In the genomic region with DNA sequence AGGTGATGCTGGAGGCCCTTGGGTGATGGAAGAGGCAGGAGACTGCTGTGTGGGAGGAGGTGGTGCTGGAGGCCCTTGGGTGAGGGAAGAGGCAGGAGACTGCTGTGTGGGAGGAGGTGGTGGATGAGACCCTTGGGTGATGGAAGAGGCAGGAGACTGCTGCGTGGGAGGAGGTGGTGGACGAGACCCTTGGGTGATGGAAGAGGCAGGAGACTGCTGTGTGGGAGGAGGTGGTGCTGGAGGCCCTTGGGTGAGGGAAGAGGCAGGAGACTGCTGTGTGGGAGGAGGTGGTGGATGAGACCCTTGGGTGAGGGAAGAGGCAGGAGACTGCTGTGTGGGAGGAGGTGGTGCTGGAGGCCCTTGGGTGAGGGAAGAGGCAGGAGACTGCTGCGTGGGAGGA, we compare ENCODE assay signal across 8 cellular contexts.
DNase-seq lines count a peak whose midpoint lies in the region; ATAC-seq and TF ChIP-seq lines count a peak whose summit lies in the region.
"Not testable (repeated sequence)": the region's sequence is repeated elsewhere in the genome, so short reads cannot be mapped to it uniquely, and the experiment has no call there.

No MANE protein-coding gene starts in this region.

- not testable (repeated sequence) for TF ChIP-seq POLR2A in NB4 (IDR thresholded peaks at IDR 0.05; ENCODE audit: extremely low read depth, insufficient read length)

- not testable (repeated sequence) for H3K4me3 ChIP-seq in BLaER1; NB4 (ENCODE audit: low read depth, low read length)

- POLR2A ChIA-PET in activated CD4-positive, alpha-beta memory T cell treated with anti-CD3 and anti-CD28 coated beads for 36 hours (lab: Charles Lee) = not testable (repeated sequence)

- H3K36me3 Mint-ChIP-seq in activated CD4-positive, alpha-beta memory T cell treated with anti-CD3 and anti-CD28 coated beads for 36 hours = peaks cover 23% of the 10 kb centered on the region
- peaks cover 26% of the 10 kb centered on the region for H3K36me3 Mint-ChIP-seq in activated naive CD4-positive, alpha-beta T cell treated with anti-CD3 and anti-CD28 coated beads for 36 hours (ENCODE audit: low read depth)
- not testable (repeated sequence) for H3K36me3 Mint-ChIP-seq in chondrocyte (ENCODE audit: low read depth); osteocyte (ENCODE audit: unreplicated experiment)
- H3K36me3 Mint-ChIP-seq in stimulated activated naive CD8-positive, alpha-beta T cell treated with anti-CD3 and anti-CD28 coated beads, Interleukin-15, Interleukin-2, amounts not matched to agents 100 ng/mL and 50 ng/mL, for 24 hours (ENCODE audit: low read depth) = peaks cover 37% of the 10 kb centered on the region

- H3K4me2 ChIP-seq in BLaER1 = peak overlapping the region; percentile 92

- not testable (repeated sequence) for H3K27me3 ChIP-seq in BLaER1

- CTCF ChIA-PET in activated CD4-positive, alpha-beta memory T cell treated with anti-CD3 and anti-CD28 coated beads for 36 hours (lab: Charles Lee) = not testable (repeated sequence)
- CTCF ChIA-PET in activated naive CD4-positive, alpha-beta T cell treated with anti-CD3 and anti-CD28 coated beads for 36 hours (lab: Charles Lee) = interaction anchor here (1.5 kb wide), 1 partner anchor 125 kb away, joined by 3 read pairs; no protein-coding TSS in a partner anchor

- H3K4me1 ChIP-seq in BLaER1 = peaks cover 69% of the 10 kb centered on the region

- intact Hi-C loops in activated CD4-positive, alpha-beta memory T cell treated with anti-CD3 and anti-CD28 coated beads for 36 hours (cut with micrococcal nuclease); activated naive CD4-positive, alpha-beta T cell treated with anti-CD3 and anti-CD28 coated beads for 36 hours (cut with micrococcal nuclease); left colon (cut with DNase I, micrococcal nuclease): not testable (repeated sequence)

- peak overlapping the region; percentile 75 for H3K27ac Mint-ChIP-seq in activated CD4-positive, alpha-beta memory T cell treated with anti-CD3 and anti-CD28 coated beads for 36 hours
- peak overlapping the region; percentile 89 for H3K27ac Mint-ChIP-seq in activated naive CD4-positive, alpha-beta T cell treated with anti-CD3 and anti-CD28 coated beads for 36 hours
- not testable (repeated sequence) for H3K27ac Mint-ChIP-seq in chondrocyte (ENCODE audit: unreplicated experiment); osteocyte (ENCODE audit: unreplicated experiment)
- H3K27ac Mint-ChIP-seq in stimulated activated naive CD8-positive, alpha-beta T cell treated with anti-CD3 and anti-CD28 coated beads, Interleukin-15, Interleukin-2, amounts not matched to agents 100 ng/mL and 50 ng/mL, for 24 hours = peak overlapping the region; percentile 84

- not testable (repeated sequence) for H3K9ac ChIP-seq in BLaER1

- peak overlapping the region; percentile 85; the same call in 1 of the 2 replicates for H3K27ac ChIP-seq in BLaER1

- H3K4me1 Mint-ChIP-seq in activated CD4-positive, alpha-beta memory T cell treated with anti-CD3 and anti-CD28 coated beads for 36 hours (ENCODE audit: low read depth) = peaks cover 64% of the 10 kb centered on the region
- peaks cover 65% of the 10 kb centered on the region for H3K4me1 Mint-ChIP-seq in activated naive CD4-positive, alpha-beta T cell treated with anti-CD3 and anti-CD28 coated beads for 36 hours (ENCODE audit: low read depth)
- H3K4me1 Mint-ChIP-seq in chondrocyte (ENCODE audit: low read depth) = peaks cover 34% of the 10 kb centered on the region
- peaks cover 13% of the 10 kb centered on the region for H3K4me1 Mint-ChIP-seq in osteocyte (ENCODE audit: unreplicated experiment)
- H3K4me1 Mint-ChIP-seq in stimulated activated naive CD8-positive, alpha-beta T cell treated with anti-CD3 and anti-CD28 coated beads, Interleukin-15, Interleukin-2, amounts not matched to agents 100 ng/mL and 50 ng/mL, for 24 hours (ENCODE audit: low read depth) = peaks cover 77% of the 10 kb centered on the region

- DNase-seq in NB4 (ENCODE audit: low read depth) = peak; percentile 27
- not testable (repeated sequence) for DNase-seq in activated CD4-positive, alpha-beta memory T cell treated with anti-CD3 and anti-CD28 coated beads for 36 hours; activated naive CD4-positive, alpha-beta T cell treated with anti-CD3 and anti-CD28 coated beads for 36 hours
- DNase-seq in chondrocyte (ENCODE audit: low spot score) = peak; percentile 7
- DNase-seq in left colon = peak; percentile 0 to 2
- peak; percentile 30 for DNase-seq in osteocyte (ENCODE audit: extremely low spot score, unreplicated experiment)

- H4K20me1 ChIP-seq in BLaER1 = peaks cover 52% of the 10 kb centered on the region

- not testable (repeated sequence) for H3K9me3 ChIP-seq in BLaER1

- ATAC-seq in left colon = not testable (repeated sequence)

- not testable (repeated sequence) for H3K27me3 Mint-ChIP-seq in activated CD4-positive, alpha-beta memory T cell treated with anti-CD3 and anti-CD28 coated beads for 36 hours; activated naive CD4-positive, alpha-beta T cell treated with anti-CD3 and anti-CD28 coated beads for 36 hours (ENCODE audit: low read depth); chondrocyte (ENCODE audit: low read depth); osteocyte (ENCODE audit: unreplicated experiment); stimulated activated naive CD8-positive, alpha-beta T cell treated with anti-CD3 and anti-CD28 coated beads, Interleukin-15, Interleukin-2, amounts not matched to agents 100 ng/mL and 50 ng/mL, for 24 hours

- TF ChIP-seq CTCF in NB4 (IDR thresholded peaks at IDR 0.05; ENCODE audit: low read depth, low read length); chondrocyte (IDR thresholded peaks at IDR 0.05); osteocyte (IDR thresholded peaks at IDR 0.05): not testable (repeated sequence)

- peaks cover 14% of the 10 kb centered on the region for H3K36me3 ChIP-seq in BLaER1

- not testable (repeated sequence) for H3K4me3 Mint-ChIP-seq in activated CD4-positive, alpha-beta memory T cell treated with anti-CD3 and anti-CD28 coated beads for 36 hours; activated naive CD4-positive, alpha-beta T cell treated with anti-CD3 and anti-CD28 coated beads for 36 hours; chondrocyte (ENCODE audit: unreplicated experiment); osteocyte (ENCODE audit: unreplicated experiment); stimulated activated naive CD8-positive, alpha-beta T cell treated with anti-CD3 and anti-CD28 coated beads, Interleukin-15, Interleukin-2, amounts not matched to agents 100 ng/mL and 50 ng/mL, for 24 hours

- not testable (repeated sequence) for H3K9me3 Mint-ChIP-seq in activated CD4-positive, alpha-beta memory T cell treated with anti-CD3 and anti-CD28 coated beads for 36 hours; activated naive CD4-positive, alpha-beta T cell treated with anti-CD3 and anti-CD28 coated beads for 36 hours; chondrocyte (ENCODE audit: low read depth); osteocyte (ENCODE audit: unreplicated experiment); stimulated activated naive CD8-positive, alpha-beta T cell treated with anti-CD3 and anti-CD28 coated beads, Interleukin-15, Interleukin-2, amounts not matched to agents 100 ng/mL and 50 ng/mL, for 24 hours
